ENCODE assay signal across 10 cellular contexts in the genomic region with DNA sequence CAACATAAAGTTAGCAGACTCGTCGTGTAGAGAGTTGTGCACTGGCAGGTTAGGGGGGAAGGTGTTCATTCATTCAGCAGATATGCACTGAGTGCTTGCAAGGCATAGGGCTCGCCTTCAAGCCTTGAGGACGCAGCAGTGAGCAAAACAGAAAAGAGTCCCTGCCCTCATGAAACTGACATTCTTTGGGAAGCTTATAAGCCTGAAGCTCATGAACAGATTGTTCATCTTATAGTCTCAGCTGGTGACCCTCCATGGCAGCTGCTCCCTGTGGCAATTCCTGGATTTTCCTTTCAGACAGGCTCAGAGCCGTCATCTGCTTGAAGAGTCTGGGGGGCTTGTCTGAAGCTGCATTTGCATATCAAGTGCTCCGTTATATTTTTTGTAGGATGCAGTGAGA.
DNase-seq lines count a peak whose midpoint lies in the region; ATAC-seq and TF ChIP-seq lines count a peak whose summit lies in the region.
"Had no signal": no experiment of that assay in that cellular context is flagged by ENCODE, and none has a peak within 500 bp of the region (broad histone marks: within the 10 kb centered on the region; RNA-seq: fewer than 3 reads in every experiment).

No MANE protein-coding gene starts in this region.

- H3K4me3 ChIP-seq in colonic mucosa = no peak overlapping the region
- no peak overlapping the region for H3K4me3 ChIP-seq in prostate gland
- no peak overlapping the region for H3K4me3 ChIP-seq in smooth muscle cell

- CTCF ChIA-PET in activated CD8-positive, alpha-beta memory T cell treated with anti-CD3 and anti-CD28 coated beads, Interleukin-2, amount 10 ng/mL, durations not matched to agents 7 days and 5 days (lab: Charles Lee) = interaction anchor here (1.1 to 3.2 kb wide), 8 partner anchors 9 to 368 kb away, joined by 3 to 23 read pairs (median 5); partner anchors contain the start of gene SNAPC1

- DNase-seq in activated CD8-positive, alpha-beta memory T cell treated with anti-CD3 and anti-CD28 coated beads for 24 hours = peak; percentile 50
- DNase-seq in activated CD8-positive, alpha-beta memory T cell treated with anti-CD3 and anti-CD28 coated beads, Interleukin-2, amount 10 ng/mL, durations not matched to agents 7 days and 5 days = no peak
- DNase-seq in NCI-H524 (lab: John Stamatoyannopoulos, UW) (peak; percentile 98), colonic mucosa (peak; percentile 15), prostate gland (ENCODE audit: low spot score) (no peak), putamen (ENCODE audit: low spot score) (no peak), smooth muscle cell (lab: John Stamatoyannopoulos, UW; ENCODE audit: unreplicated experiment) (no peak)

- peaks cover 59% of the 10 kb centered on the region for H3K36me3 Mint-ChIP-seq in activated CD8-positive, alpha-beta memory T cell treated with anti-CD3 and anti-CD28 coated beads, Interleukin-2, amount 10 ng/mL, durations not matched to agents 7 days and 5 days

- H3K9me3 Mint-ChIP-seq in activated CD8-positive, alpha-beta memory T cell treated with anti-CD3 and anti-CD28 coated beads, Interleukin-2, amount 10 ng/mL, durations not matched to agents 7 days and 5 days (ENCODE audit: low read depth) = no peaks in the 10 kb centered on the region

- no peak overlapping the region for H3K27ac Mint-ChIP-seq in activated CD8-positive, alpha-beta memory T cell treated with anti-CD3 and anti-CD28 coated beads, Interleukin-2, amount 10 ng/mL, durations not matched to agents 7 days and 5 days

- intact Hi-C loops in colonic mucosa (cut with DNase I) = no loop called here
- intact Hi-C loops in prostate gland (cut with DNase I) = loop anchor here (5.0 kb wide), 2 partner anchors 73 to 228 kb away; partner anchors contain the start of gene HIF1A

- no peaks in the 10 kb centered on the region for H4K20me1 ChIP-seq in smooth muscle cell (ENCODE audit: low read depth)

- 76% methylated on average over 6 of the region's 6 CpGs for WGBS in prostate gland
- WGBS in smooth muscle cell (ENCODE audit: low lambda C conversion rate) = 77% methylated on average over 6 of the region's 6 CpGs

- peaks cover 5% of the 10 kb centered on the region for H3F3A ChIP-seq in smooth muscle cell (ENCODE audit: low read depth)

- H3K27me3 Mint-ChIP-seq in activated CD8-positive, alpha-beta memory T cell treated with anti-CD3 and anti-CD28 coated beads, Interleukin-2, amount 10 ng/mL, durations not matched to agents 7 days and 5 days = no peaks in the 10 kb centered on the region

- TF ChIP-seq POLR2A in prostate gland (IDR thresholded peaks at IDR 0.05) = no peak

- TF ChIP-seq CTCF in colonic mucosa (IDR thresholded peaks at IDR 0.05) (no peak), prostate gland (IDR thresholded peaks at IDR 0.05) (no peak), smooth muscle cell (IDR thresholded peaks at IDR 0.05; ENCODE audit: borderline replicate concordance, insufficient read depth, poor library complexity, severe bottlenecking) (no peak)

- no peak overlapping the region for H3K9ac ChIP-seq in colonic mucosa (ENCODE audit: low read depth in 2 of 2, low read length in 2 of 2)
- no peak overlapping the region for H3K9ac ChIP-seq in smooth muscle cell (ENCODE audit: low read depth)

- H3K27ac ChIP-seq in colonic mucosa (no peak overlapping the region), prostate gland (peak overlapping the region; percentile 21 to 23), smooth muscle cell (ENCODE audit: low read depth) (no peak overlapping the region)
- H3K27ac ChIP-seq: thoracic aorta had no signal

- no peaks in the 10 kb centered on the region for H3K36me3 ChIP-seq in colonic mucosa
- H3K36me3 ChIP-seq in prostate gland = no peaks in the 10 kb centered on the region
- no peaks in the 10 kb centered on the region for H3K36me3 ChIP-seq in smooth muscle cell (ENCODE audit: low read depth)
- H3K36me3 ChIP-seq: thoracic aorta had no signal

- H3K4me1 Mint-ChIP-seq in activated CD8-positive, alpha-beta memory T cell treated with anti-CD3 and anti-CD28 coated beads, Interleukin-2, amount 10 ng/mL, durations not matched to agents 7 days and 5 days = peaks cover 84% of the 10 kb centered on the region

- no peaks in the 10 kb centered on the region for H3K79me2 ChIP-seq in smooth muscle cell (ENCODE audit: low read depth)

- no peaks in the 10 kb centered on the region for H3K9me3 ChIP-seq in colonic mucosa
- H3K9me3 ChIP-seq in prostate gland = no peaks in the 10 kb centered on the region
- no peaks in the 10 kb centered on the region for H3K9me3 ChIP-seq in smooth muscle cell (replicated peaks; ENCODE audit: low read depth)
- H3K9me3 ChIP-seq: thoracic aorta had no signal

- no peak overlapping the region for H3K4me3 Mint-ChIP-seq in activated CD8-positive, alpha-beta memory T cell treated with anti-CD3 and anti-CD28 coated beads, Interleukin-2, amount 10 ng/mL, durations not matched to agents 7 days and 5 days

- ATAC-seq in activated CD8-positive, alpha-beta memory T cell treated with anti-CD3 and anti-CD28 coated beads, Interleukin-2, amount 10 ng/mL, durations not matched to agents 7 days and 5 days = no peak
- no peak for ATAC-seq in GM21576 (IDR thresholded peaks at IDR 0.05; ENCODE audit: unreplicated experiment)

- no peak overlapping the region for H3K4me2 ChIP-seq in smooth muscle cell

- no peak overlapping the region for H2AFZ ChIP-seq in smooth muscle cell (ENCODE audit: low read depth)

- no peaks in the 10 kb centered on the region for H3K27me3 ChIP-seq in colonic mucosa
- H3K27me3 ChIP-seq in prostate gland (replicated peaks; ENCODE audit: insufficient read depth) = no peaks in the 10 kb centered on the region
- H3K27me3 ChIP-seq in smooth muscle cell (ENCODE audit: low read depth) = no peaks in the 10 kb centered on the region
- H3K27me3 ChIP-seq: dorsolateral prefrontal cortex had no signal

- H3K4me1 ChIP-seq in colonic mucosa (no peaks in the 10 kb centered on the region), prostate gland (replicated peaks) (peaks cover 5% of the 10 kb centered on the region), smooth muscle cell (ENCODE audit: low read depth) (peaks cover 22% of the 10 kb centered on the region)

Comparison
In these comparisons a context has a peak if more than half of its experiments do, and no peak if none do; other contexts are left out.
1. DNase-seq: peak in activated CD8-positive, alpha-beta memory T cell treated with anti-CD3 and anti-CD28 coated beads for 24 hours (single experiment), NCI-H524 (2 of 2) and colonic mucosa (single experiment); none in activated CD8-positive, alpha-beta memory T cell treated with anti-CD3 and anti-CD28 coated beads, Interleukin-2, amount 10 ng/mL, durations not matched to agents 7 days and 5 days (single experiment), prostate gland (single experiment), putamen (single experiment) and smooth muscle cell (single experiment).
2. H3K27ac ChIP-seq: peak in prostate gland (2 of 2); none in colonic mucosa (single experiment) and smooth muscle cell (single experiment).